In the genomic region with DNA sequence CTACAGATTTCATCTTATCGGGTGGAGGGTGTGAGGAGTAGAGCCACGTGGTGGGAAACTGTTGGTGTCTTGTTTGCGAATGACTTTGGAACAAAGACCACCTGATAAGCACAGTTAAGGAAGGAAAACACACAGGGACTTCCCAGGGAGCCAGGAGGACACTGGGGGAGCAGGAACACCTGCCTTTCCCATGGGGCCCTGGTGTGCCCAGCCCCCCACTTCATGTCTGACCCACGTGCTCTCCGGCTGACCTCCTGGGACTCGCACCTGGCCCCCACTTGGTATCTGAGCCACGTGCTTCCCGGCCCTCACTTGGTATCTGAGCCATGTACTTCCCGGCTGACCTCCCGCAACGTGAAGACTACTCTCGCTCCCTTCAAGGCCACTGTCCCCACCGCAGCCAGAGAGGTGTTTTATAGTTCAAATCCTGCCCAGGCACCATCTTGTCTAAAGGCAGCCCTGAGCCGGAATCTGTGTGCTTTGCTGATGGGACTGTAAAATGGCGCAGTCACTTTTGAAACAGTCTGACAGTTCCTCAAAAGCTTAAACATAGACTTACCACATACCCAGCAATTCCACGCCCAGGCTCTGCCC, we compare ENCODE assay signal across 21 cellular contexts. TPM values are rescaled to one million over a fixed set of nuclear protein-coding genes. Genes with fewer than 3 reads are reported as not detected.
A peak's percentile ranks its signal among the peaks of the same experiment; 100 is the strongest.
DNase-seq lines count a peak whose midpoint lies in the region; ATAC-seq, FAIRE-seq and TF ChIP-seq lines count a peak whose summit lies in the region.
"Had no signal": no experiment of that assay in that cellular context is flagged by ENCODE, and none has a peak within 500 bp of the region (broad histone marks: within the 10 kb centered on the region; RNA-seq: fewer than 3 reads in every experiment).

No MANE protein-coding gene starts in this region.

- WGBS in H1 (ENCODE audit: extremely low coverage in 1 of 2, insufficient coverage in 1 of 2, insufficient read length in 1 of 2, insufficient replicate concordance in 2 of 2, low coverage in 1 of 2, low lambda C conversion rate in 2 of 2, missing lambda C conversion rate in 1 of 2), 2 experiments = 75% methylated on average over 16 of the region's 16 CpGs; no CpG with 5 or more reads in 1 of the 2 experiments
- 35 to 44% methylated on average over 16 of the region's 16 CpGs for WGBS in pancreas, 2 donors

- H4K5ac ChIP-seq in H1 (ENCODE audit: insufficient read length, low read depth, low read length) = no peak overlapping the region

- 0 out of 2 replicates have a peak overlapping the region, but pooled peaks have one; percentile 66 for H2BK5ac ChIP-seq in H1 (ENCODE audit: low read depth, low read length)

- H3K23ac ChIP-seq in H1 (ENCODE audit: insufficient read length) = no peak overlapping the region

- H4K8ac ChIP-seq in H1 (ENCODE audit: extremely low read depth, insufficient read depth, low read length) = no peak overlapping the region

- H3K4me1 ChIP-seq in H1 (replicated peaks in 1 of 4; ENCODE audit: control insufficient read depth in 3 of 4, insufficient read depth in 4 of 4, low read length in 3 of 4) (peaks cover 0 to 15% (median 5%) of the 10 kb centered on the region in 4 experiments; a peak in 6 of 7 replicates), pancreas (peaks cover 12 to 33% (median 15%) of the 10 kb centered on the region in 3 donors)

- no peak overlapping the region for H2BK15ac ChIP-seq in H1 (ENCODE audit: low read length)

- no peak overlapping the region for H3K56ac ChIP-seq in H1 (replicated peaks; ENCODE audit: insufficient read length, low read depth, low read length)

- H3K4me3 ChIP-seq in H7 (ENCODE audit: insufficient read depth, low read depth, low read length) (no peak overlapping the region), H1 (ENCODE audit: extremely low read depth in 1 of 4, insufficient read depth in 2 of 4, low read depth in 3 of 4, low read length in 4 of 4) (no peak overlapping the region), pancreas (no peak overlapping the region)
- H3K4me3 ChIP-seq: ascending aorta, SK-N-MC had no signal

- no peak for TF ChIP-seq RAD21 in H1 (IDR thresholded peaks at IDR 0.05 in 1 of 2, conservative IDR thresholded peaks at IDR 0.05 in 1 of 2; ENCODE audit: low read depth in 2 of 2, low read length in 2 of 2)

- TF ChIP-seq EP300 in H1 (IDR thresholded peaks at IDR 0.05; ENCODE audit: borderline replicate concordance in 1 of 2, low read depth in 2 of 2, low read length in 2 of 2) = no peak

- no peak overlapping the region for H2AFZ ChIP-seq in H1 (ENCODE audit: low read length)

- H2AK5ac ChIP-seq in H1 (ENCODE audit: low read depth, low read length) = no peak overlapping the region

- H2BK12ac ChIP-seq in H1 (ENCODE audit: low read depth, low read length) = no peak overlapping the region

- H3K14ac ChIP-seq in H1 (ENCODE audit: insufficient read length) = no peak overlapping the region

- no peak overlapping the region for H4K91ac ChIP-seq in H1 (replicated peaks; ENCODE audit: insufficient read length, low read length)

- no peaks in the 10 kb centered on the region for H3K36me3 ChIP-seq in H7 (replicated peaks; ENCODE audit: control insufficient read depth, insufficient read depth, low read length)
- H3K36me3 ChIP-seq in H1 (ENCODE audit: control insufficient read depth in 2 of 4, insufficient read depth in 4 of 4, low read length in 3 of 4) = no peaks in the 10 kb centered on the region; a peak in 1 of 8 replicates
- no peaks in the 10 kb centered on the region for H3K36me3 ChIP-seq in pancreas
- H3K36me3 ChIP-seq: ascending aorta had no signal

- no peaks in the 10 kb centered on the region; the same call in 1 of the 2 replicates for H3K23me2 ChIP-seq in H1 (ENCODE audit: low read depth, low read length)

- no peak overlapping the region for H3K27ac ChIP-seq in H1 (ENCODE audit: low read depth, low read length)
- H3K27ac ChIP-seq in pancreas = peak overlapping the region in 2 of 4 donors; percentile 39 to 46
- H3K27ac ChIP-seq: ascending aorta, SK-N-MC had no signal

- POLR2A ChIA-PET in H1 (lab: Charles Lee; ENCODE audit: partially characterized antibody) = no interaction called here

- FAIRE-seq in H1 (lab: Jason Lieb, UNC) = no peak
- FAIRE-seq in pancreas (lab: Jason Lieb, UNC) = no peak
- no peak for FAIRE-seq in GM12891 (lab: Jason Lieb, UNC)
- FAIRE-seq: frontal cortex had no signal

- intact Hi-C loops in pancreas (cut with DNase I) = no loop called here
- intact Hi-C loops in head of caudate nucleus (cut with DNase I) = no loop called here

- peaks cover 0 to 11% of the 10 kb centered on the region in 2 experiments for H4K20me1 ChIP-seq in H1 (replicated peaks in 1 of 2; ENCODE audit: control insufficient read depth in 1 of 2, insufficient read depth in 2 of 2, low read length in 2 of 2)

- no peak overlapping the region for H2BK20ac ChIP-seq in H1 (ENCODE audit: low read length)

- ATAC-seq in pancreas (peak; percentile 5 to 75 (median 36)), HG03520 (IDR thresholded peaks at IDR 0.05; ENCODE audit: unreplicated experiment) (no peak)
- ATAC-seq: left ventricle myocardium superior had no signal

- no peak overlapping the region for H3K9ac ChIP-seq in H1 (replicated peaks in 1 of 4; ENCODE audit: extremely low read depth in 1 of 4, low read depth in 3 of 4, low read length in 3 of 4)

- TF ChIP-seq POLR2A in H1 (IDR thresholded peaks at IDR 0.05; ENCODE audit: control extremely low read depth in 1 of 2, low read depth in 2 of 2, low read length in 2 of 2) (no peak), GM12891 (IDR thresholded peaks at IDR 0.05; ENCODE audit: low read depth, low read length) (no peak)

- H3K4me2 ChIP-seq in H1 (ENCODE audit: insufficient read depth in 1 of 2, low read depth in 2 of 2, low read length in 2 of 2) = peak overlapping the region in 1 of 2 experiments; percentile 12; a peak in 1 of 4 replicates

- TF ChIP-seq CTCF in H1 (IDR thresholded peaks at IDR 0.05; ENCODE audit: control extremely low read depth in 1 of 3, insufficient read depth in 1 of 3, low read depth in 1 of 3, low read length in 3 of 3) = no peak
- no peak for TF ChIP-seq CTCF in pancreas (IDR thresholded peaks at IDR 0.05)

- H3K27me3 ChIP-seq in H7 (ENCODE audit: control insufficient read depth, insufficient read depth, low read length) (no peaks in the 10 kb centered on the region), H1 (replicated peaks in 1 of 4; ENCODE audit: control insufficient read depth in 3 of 4, extremely low read depth in 1 of 4, insufficient read depth in 3 of 4, low read length in 3 of 4) (peaks cover 0 to 5% (median 4%) of the 10 kb centered on the region in 4 experiments; a peak in 3 of 7 replicates), pancreas (no peaks in the 10 kb centered on the region)
- H3K27me3 ChIP-seq: ascending aorta had no signal

- H3K79me1 ChIP-seq in H1 (ENCODE audit: low read depth, low read length) = no peaks in the 10 kb centered on the region; the same call in 1 of the 2 replicates

- peak overlapping the region; percentile 81 for H2BK120ac ChIP-seq in H1 (replicated peaks; ENCODE audit: low read depth, low read length)

- DNase-seq in H7 (peak; percentile 50), NCI-H69 (lab: John Stamatoyannopoulos, UW) (peak; percentile 54), H1 (ENCODE audit: low read depth in 1 of 2, low spot score in 2 of 2) (no peak), pancreas (peak in 3 of 6 donors; percentile 66 to 80 (median 71)), DMS53 treated with DMSO at 0.1 percent for 48 hours (lab: John Stamatoyannopoulos, UW; ENCODE audit: unreplicated experiment) (no peak), GM12891 (ENCODE audit: insufficient read length, low spot score) (no peak), head of caudate nucleus (no peak)
- DNase-seq: activated CD4-positive, alpha-beta T cell treated with anti-CD3 and anti-CD28 coated beads for 48 hours; activated naive CD4-positive, alpha-beta T cell treated with Interleukin-2 at 50 U/mL for 16 hours; GDM1; GOT3; KG1; left ventricle myocardium superior; NCI-H1105 treated with DMSO at 0.1 percent for 48 hours; NCI-H446; stimulated activated CD4-positive, alpha-beta T cell treated with anti-CD3 and anti-CD28 coated beads, Interleukin-4, amount 100 ng/mL, for 24 hours; substantia nigra had no signal

- H3K79me2 ChIP-seq in H1 (ENCODE audit: control insufficient read depth in 1 of 2, insufficient read depth in 2 of 2, low read length in 2 of 2) = no peaks in the 10 kb centered on the region

- CTCF ChIA-PET in H1 (lab: Charles Lee; ENCODE audit: partially characterized antibody) = interaction anchor here (0.7 to 1.0 kb wide), 2 partner anchors 22 to 24 kb away, joined by 3 read pairs; no protein-coding TSS in a partner anchor

- H3K4ac ChIP-seq in H1 (replicated peaks; ENCODE audit: insufficient read length, low read depth, low read length) = no peak overlapping the region

- H3K9me3 ChIP-seq in H1 (ENCODE audit: insufficient read depth in 2 of 2, low read depth in 1 of 2, low read length in 1 of 2) = no peaks in the 10 kb centered on the region
- H3K9me3 ChIP-seq in pancreas = no peaks in the 10 kb centered on the region
- H3K9me3 ChIP-seq: ascending aorta had no signal

- H3K18ac ChIP-seq in H1 (ENCODE audit: extremely low read depth, low read length) = no peak overlapping the region

RNA-seq across cellular contexts. Expression of a gene that starts 5.4 kb away (rescaled TPM):
- 31.7 and 37.3 TPM in 2 replicates for total RNA-seq in H7 (2014; rRNA removed; shearing (Covaris generic))
- total RNA-seq in H1 (2021; fragmentation: NEBNext Ultra II Directional; extraction: Animal tissue kit (Norgen Biotek cat#: 25700)) = 103 and 107 TPM in 2 replicates
- polyA plus RNA-seq in H1 (2011; rRNA removed) (73.5 and 114 TPM in 2 replicates), pancreas (100 to 1,000 TPM; 101 to 107 TPM)
- polyA plus RNA-seq in H1 (2011; cell fraction: cytosol; rRNA removed) = 90.3 TPM
- polyA plus RNA-seq in H1 (2011; cell fraction: nucleus; rRNA removed) = 219 TPM
- 88.4 to 98.7 TPM (median 95.5 TPM) in 4 replicates for polyA plus RNA-seq in H1 (2012, experiment 1 of 2)
- polyA plus RNA-seq in H1 (2012, experiment 2 of 2) = 70.5 TPM
- 70.2 TPM for polyA plus RNA-seq in H1 (2013, experiment 1 of 2)
- 70.1 TPM for polyA plus RNA-seq in H1 (2013, experiment 2 of 2)
- polyA minus RNA-seq in H1 (2011; rRNA and poly(A)+ RNA removed) = 71.2 and 71.6 TPM in 2 replicates
- polyA minus RNA-seq in H1 (2011; cell fraction: cytosol; rRNA and poly(A)+ RNA removed) = 31.2 TPM
- 60.9 TPM for polyA minus RNA-seq in H1 (2011; cell fraction: nucleus; rRNA and poly(A)+ RNA removed)
- total RNA-seq in pancreas = 10 to 100 TPM; 47.1 to 81.6 (median 62.5) TPM
- polyA plus RNA-seq in GM12891 (2012; ENCODE audit: low read depth, missing spikeins) = 60.6 TPM

RNA-seq across cellular contexts. Expression of a gene that starts 38.5 kb away (rescaled TPM):
- 0.38 and 1.7 TPM in 2 replicates for total RNA-seq in H7 (2014; rRNA removed; shearing (Covaris generic))
- 0.86 and 1.3 TPM in 2 replicates for total RNA-seq in H1 (2021; fragmentation: NEBNext Ultra II Directional; extraction: Animal tissue kit (Norgen Biotek cat#: 25700))
- polyA plus RNA-seq in H1 (2011; rRNA removed) (0.83 and 1.8 TPM in 2 replicates), pancreas (1 to 10 TPM in 1 of 2 donors, under 1 TPM in 1; 0.70 to 1.0 TPM)
- polyA plus RNA-seq in H1 (2011; cell fraction: cytosol; rRNA removed) = 0.90 TPM
- 1.3 TPM for polyA plus RNA-seq in H1 (2011; cell fraction: nucleus; rRNA removed)
- polyA plus RNA-seq in H1 (2012, experiment 1 of 2) = 0.37 to 2.0 TPM (median 1.2 TPM) in 4 replicates
- polyA plus RNA-seq in H1 (2012, experiment 2 of 2) = 0.37 TPM
- 1.7 TPM for polyA plus RNA-seq in H1 (2013, experiment 1 of 2)
- polyA plus RNA-seq in H1 (2013, experiment 2 of 2) = 1.9 TPM
- polyA minus RNA-seq in H1 (2011; rRNA and poly(A)+ RNA removed) = 0.12 TPM in 1 of 2 replicates, not detected in the other
- not detected for polyA minus RNA-seq in H1 (2011; cell fraction: cytosol; rRNA and poly(A)+ RNA removed)
- polyA minus RNA-seq in H1 (2011; cell fraction: nucleus; rRNA and poly(A)+ RNA removed) = 0.50 TPM
- total RNA-seq in pancreas = 1 to 10 TPM in 2 of 6 donors, under 1 TPM in 4; 0.28 to 1.3 (median 0.98) TPM
- polyA plus RNA-seq in GM12891 (2012; ENCODE audit: low read depth, missing spikeins) = 0.18 TPM
- total RNA-seq: frontal cortex had no signal

RNA-seq across cellular contexts. Expression of a gene that starts 50.0 kb away (rescaled TPM):
- total RNA-seq in H7 (2014; rRNA removed; shearing (Covaris generic)) = 31.2 and 52.0 TPM in 2 replicates
- total RNA-seq in H1 (2021; fragmentation: NEBNext Ultra II Directional; extraction: Animal tissue kit (Norgen Biotek cat#: 25700)) = 3.6 and 3.8 TPM in 2 replicates
- 8.7 and 12.2 TPM in 2 replicates for polyA plus RNA-seq in H1 (2011; rRNA removed)
- polyA plus RNA-seq in H1 (2011; cell fraction: cytosol; rRNA removed) = 10.9 TPM
- 11.1 TPM for polyA plus RNA-seq in H1 (2011; cell fraction: nucleus; rRNA removed)
- polyA plus RNA-seq in H1 (2012, experiment 1 of 2) = 4.4 to 12.8 TPM (median 9.7 TPM) in 4 replicates
- 4.5 TPM for polyA plus RNA-seq in H1 (2012, experiment 2 of 2)
- 15.4 TPM for polyA plus RNA-seq in H1 (2013, experiment 1 of 2)
- polyA plus RNA-seq in H1 (2013, experiment 2 of 2) = 12.6 TPM
- 5.7 and 10.2 TPM in 2 replicates for polyA minus RNA-seq in H1 (2011; rRNA and poly(A)+ RNA removed)
- 18.5 TPM for polyA minus RNA-seq in H1 (2011; cell fraction: cytosol; rRNA and poly(A)+ RNA removed)
- polyA minus RNA-seq in H1 (2011; cell fraction: nucleus; rRNA and poly(A)+ RNA removed) = 9.7 TPM
- total RNA-seq in pancreas = 10 to 100 TPM in 2 of 6 donors, 1 to 10 TPM in 4; 1.2 to 22.8 (median 4.2) TPM
- polyA plus RNA-seq in pancreas = 1 to 10 TPM; 3.5 TPM
- 92.3 TPM for polyA plus RNA-seq in GM12891 (2012; ENCODE audit: low read depth, missing spikeins)

RNA-seq across cellular contexts. Expression of a gene that starts 54.7 kb away (rescaled TPM):
- 0.44 and 0.94 TPM in 2 replicates for total RNA-seq in H7 (2014; rRNA removed; shearing (Covaris generic))
- total RNA-seq in H1 (2021; fragmentation: NEBNext Ultra II Directional; extraction: Animal tissue kit (Norgen Biotek cat#: 25700)) = 0.20 and 0.57 TPM in 2 replicates
- polyA plus RNA-seq in H1 (2011; rRNA removed) (0.46 and 0.65 TPM in 2 replicates), pancreas (1 to 10 TPM; 1.5 to 3.3 TPM)
- 0.69 TPM for polyA plus RNA-seq in H1 (2011; cell fraction: cytosol; rRNA removed)
- polyA plus RNA-seq in H1 (2011; cell fraction: nucleus; rRNA removed) = 0.36 TPM
- 0.42 to 0.99 TPM (median 0.48 TPM) in 3 of 4 replicates, not detected in the other for polyA plus RNA-seq in H1 (2012, experiment 1 of 2)
- 0.29 TPM for polyA plus RNA-seq in H1 (2012, experiment 2 of 2)
- 0.14 TPM for polyA plus RNA-seq in H1 (2013, experiment 1 of 2)
- 0.20 TPM for polyA plus RNA-seq in H1 (2013, experiment 2 of 2)
- 0.35 and 0.68 TPM in 2 replicates for polyA minus RNA-seq in H1 (2011; rRNA and poly(A)+ RNA removed)
- not detected for polyA minus RNA-seq in H1 (2011; cell fraction: cytosol; rRNA and poly(A)+ RNA removed)
- not detected for polyA minus RNA-seq in H1 (2011; cell fraction: nucleus; rRNA and poly(A)+ RNA removed)
- 1 to 10 TPM in 5 of 6 donors, under 1 TPM in 1; 0.74 to 7.4 (median 1.4) TPM for total RNA-seq in pancreas
- 0.27 TPM for polyA plus RNA-seq in GM12891 (2012; ENCODE audit: low read depth, missing spikeins)

Comparison
In these comparisons a context has a peak if more than half of its experiments do, and no peak if none do; other contexts are left out.
1. DNase-seq: peak in H7 (single experiment) and NCI-H69 (single experiment); none in H1 (0 of 2), DMS53 treated with DMSO at 0.1 percent for 48 hours (single experiment), GM12891 (single experiment) and head of caudate nucleus (0 of 42).